ENCODE assay signal across 15 cellular contexts in the genomic region with DNA sequence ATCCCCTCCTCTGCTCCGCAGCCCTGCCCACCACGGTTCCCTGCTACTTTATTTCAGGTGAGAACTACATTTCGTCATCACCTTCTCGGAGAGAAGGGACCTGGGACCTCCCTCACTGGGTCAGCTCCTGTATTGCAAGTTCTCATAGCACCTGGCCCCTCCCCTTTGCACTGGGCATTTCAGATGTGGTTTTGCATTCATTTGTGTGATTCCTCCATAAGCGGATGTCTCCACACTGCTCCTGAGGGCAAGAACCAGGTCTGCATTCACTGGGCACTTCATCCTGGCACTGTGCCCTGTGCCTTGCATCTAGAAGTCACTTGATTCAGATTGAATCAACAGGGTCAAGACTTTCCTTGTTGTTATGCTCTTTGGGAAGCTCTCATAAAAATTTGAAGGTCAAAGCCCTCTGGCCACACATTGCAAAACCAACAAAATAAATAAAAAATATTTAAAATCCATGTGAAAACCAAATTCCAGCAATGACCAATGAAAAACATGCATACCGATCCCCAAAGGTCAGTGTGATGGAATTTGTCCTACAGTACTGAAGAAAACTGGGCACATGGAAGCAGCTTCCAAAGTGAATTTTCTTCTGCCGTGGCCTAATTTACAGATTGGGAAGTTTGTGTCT.
DNase-seq lines count a peak whose midpoint lies in the region; ATAC-seq and TF ChIP-seq lines count a peak whose summit lies in the region.
"Had no signal": no experiment of that assay in that cellular context is flagged by ENCODE, and none has a peak within 500 bp of the region (broad histone marks: within the 10 kb centered on the region; RNA-seq: fewer than 3 reads in every experiment).

No MANE protein-coding gene starts in this region.

- H3K9me3 ChIP-seq in left ventricle myocardium inferior (replicated peaks) (no peaks in the 10 kb centered on the region), RWPE2 (ENCODE audit: severe bottlenecking) (no peaks in the 10 kb centered on the region), tibial artery (no peaks in the 10 kb centered on the region)
- H3K9me3 ChIP-seq: Caco-2 had no signal

- H3K4me3 ChIP-seq in left ventricle myocardium inferior (no peak overlapping the region), RWPE2 (ENCODE audit: severe bottlenecking) (no peak overlapping the region), fibroblast of villous mesenchyme (ENCODE audit: low read depth, low read length) (no peak overlapping the region), tibial artery (no peak overlapping the region)

- H3K4me1 ChIP-seq in left ventricle myocardium inferior (peaks cover 19% of the 10 kb centered on the region), RWPE2 (ENCODE audit: insufficient read depth, poor library complexity, severe bottlenecking) (no peaks in the 10 kb centered on the region), tibial artery (peaks cover 0 to 44% (median 16%) of the 10 kb centered on the region in 4 donors)
- H3K4me1 ChIP-seq: Caco-2 had no signal

- DNase-seq in Right ventricle myocardium superior (peak; percentile 44), left ventricle myocardium inferior (no peak), RWPE2 (ENCODE audit: low spot score) (no peak), fibroblast of villous mesenchyme (ENCODE audit: low read depth) (peak; percentile 2), tibial artery (no peak), NCI-H1092 (lab: John Stamatoyannopoulos, UW) (no peak)
- DNase-seq: 8988T, Caco-2, MM.1S, NCI-H1417, NCI-H2081, NCI-H524 had no signal

- intact Hi-C loops in Right ventricle myocardium superior (cut with DNase I): no loop called here
- intact Hi-C loops in left ventricle myocardium inferior (cut with micrococcal nuclease): no loop called here
- intact Hi-C loops in tibial artery (cut with DNase I; ENCODE audit: low total_unique reads): no loop called here

- H3K36me3 ChIP-seq in left ventricle myocardium inferior (no peaks in the 10 kb centered on the region), RWPE2 (ENCODE audit: low read depth) (no peaks in the 10 kb centered on the region), tibial artery (no peaks in the 10 kb centered on the region)

- no peaks in the 10 kb centered on the region for H3K27me3 ChIP-seq in left ventricle myocardium inferior (ENCODE audit: low read depth)
- H3K27me3 ChIP-seq in RWPE2 (ENCODE audit: insufficient read depth, poor library complexity, severe bottlenecking): no peaks in the 10 kb centered on the region
- no peaks in the 10 kb centered on the region for H3K27me3 ChIP-seq in tibial artery

- no peak for TF ChIP-seq CTCF in left ventricle myocardium inferior (IDR thresholded peaks at IDR 0.05; ENCODE audit: borderline replicate concordance)
- TF ChIP-seq CTCF in RWPE2 (IDR thresholded peaks at IDR 0.05; ENCODE audit: poor library complexity, severe bottlenecking): no peak
- TF ChIP-seq CTCF in fibroblast of villous mesenchyme (IDR thresholded peaks at IDR 0.05; ENCODE audit: insufficient read depth, low read depth, low read length): no peak
- TF ChIP-seq CTCF in tibial artery (IDR thresholded peaks at IDR 0.05): no peak

- ATAC-seq in Right ventricle myocardium superior (ENCODE audit: poor library complexity) (no peak), RWPE2 (ENCODE audit: low read depth) (peak; percentile 46; the same call in 1 of the 3 replicates), GM18868 (IDR thresholded peaks at IDR 0.05; ENCODE audit: unreplicated experiment) (no peak), GM18861 (IDR thresholded peaks at IDR 0.05; ENCODE audit: unreplicated experiment) (no peak)

- H3K27ac ChIP-seq in left ventricle myocardium inferior (replicated peaks) (no peak overlapping the region), RWPE2 (ENCODE audit: poor library complexity, severe bottlenecking) (no peak overlapping the region), tibial artery (peak overlapping the region; percentile 9 to 13)
- H3K27ac ChIP-seq: KMS-11 had no signal

Comparison
In these comparisons a context has a peak if more than half of its experiments do, and no peak if none do; other contexts are left out.
1. DNase-seq: peak in Right ventricle myocardium superior (single experiment) and fibroblast of villous mesenchyme (single experiment); none in left ventricle myocardium inferior (single experiment), RWPE2 (single experiment), tibial artery (0 of 2) and NCI-H1092 (single experiment).
2. H3K27ac ChIP-seq: peak in tibial artery (2 of 2); none in left ventricle myocardium inferior (single experiment) and RWPE2 (single experiment).